23 cellular contexts compared by ENCODE assay signal in genomic region chr6:170158296-170159039, GRCh38.
DNase-seq lines count a peak whose midpoint lies in the region; ATAC-seq and TF ChIP-seq lines count a peak whose summit lies in the region.
"Had no signal": no experiment of that assay in that cellular context is flagged by ENCODE, and none has a peak within 500 bp of the region (broad histone marks: within the 10 kb centered on the region; RNA-seq: fewer than 3 reads in every experiment).

No MANE protein-coding gene starts in this region.

- H2BK5ac ChIP-seq in neuronal stem cell (ENCODE audit: low read length), result no peak overlapping the region

- H3K9me2 ChIP-seq in HCT116 (ENCODE audit: insufficient read depth), result no peaks in the 10 kb centered on the region

- H3K4me1 ChIP-seq in HCT116 (ENCODE audit: control insufficient read depth in 1 of 2, insufficient read depth in 2 of 2, low read length in 2 of 2), result peaks cover 11 to 16% of the 10 kb centered on the region in 2 experiments
- no peaks in the 10 kb centered on the region for H3K4me1 ChIP-seq in endodermal cell (ENCODE audit: control insufficient read depth, insufficient read depth, low read length)
- peaks cover 0 to 9% of the 10 kb centered on the region in 2 donors for H3K4me1 ChIP-seq in neuronal stem cell (ENCODE audit: control insufficient read depth in 2 of 2, insufficient read depth in 1 of 2, low read depth in 1 of 2, low read length in 2 of 2)
- no peaks in the 10 kb centered on the region for H3K4me1 ChIP-seq in aorta (ENCODE audit: control insufficient read depth in 1 of 2, insufficient read depth in 2 of 2, low read length in 2 of 2)
- H3K4me1 ChIP-seq: HAP-1, SJCRH30 had no signal

- no peak overlapping the region for H3K4me3 Mint-ChIP-seq in endodermal cell
- H3K4me3 Mint-ChIP-seq: B cell; CD14-positive monocyte; CD8-positive, alpha-beta memory T cell had no signal

- intact Hi-C loops in HCT116 (cut with micrococcal nuclease) (no loop called here), aorta (cut with DNase I) (no loop called here)

- peak overlapping the region; percentile 94 for H2AK5ac ChIP-seq in neuronal stem cell (ENCODE audit: low read depth, low read length)

- no peaks in the 10 kb centered on the region for H4K20me1 ChIP-seq in HCT116 (ENCODE audit: insufficient read depth)

- H3K27ac ChIP-seq in HCT116 (ENCODE audit: low read depth, low read length) (no peak overlapping the region), endodermal cell (ENCODE audit: low read depth, low read length) (peak overlapping the region; percentile 17), neuronal stem cell (replicated peaks; ENCODE audit: low read length) (no peak overlapping the region), aorta (ENCODE audit: low read depth in 1 of 2, low read length in 2 of 2) (no peak overlapping the region)
- H3K27ac ChIP-seq: SJCRH30 had no signal

- RAD21 ChIA-PET in HCT116 (lab: Charles Lee; ENCODE audit: low non-redundant PET in 1 of 2, low total read pairs in 2 of 2, uncharacterized antibody in 2 of 2, unreplicated experiment in 2 of 2), result no interaction called here

- TF ChIP-seq POLR2A in HCT116 (IDR thresholded peaks at IDR 0.05; ENCODE audit: borderline replicate concordance, extremely low read depth, insufficient read depth, insufficient read length), result no peak

- POLR2A ChIA-PET in HCT116 (lab: Charles Lee), result no interaction called here

- H3K14ac ChIP-seq in neuronal stem cell (ENCODE audit: low read length), result no peak overlapping the region

- H3K36me3 Mint-ChIP-seq in endodermal cell (ENCODE audit: low read depth), result no peaks in the 10 kb centered on the region
- H3K36me3 Mint-ChIP-seq: CD14-positive monocyte; CD8-positive, alpha-beta memory T cell had no signal

- no peaks in the 10 kb centered on the region for H3K27me3 ChIP-seq in HCT116 (ENCODE audit: insufficient read depth, low read length)
- H3K27me3 ChIP-seq in endodermal cell (ENCODE audit: control insufficient read depth, insufficient read depth, low read length, poor library complexity, severe bottlenecking), result no peaks in the 10 kb centered on the region
- H3K27me3 ChIP-seq in neuronal stem cell (ENCODE audit: control insufficient read depth in 3 of 3, insufficient read depth in 3 of 3, low read depth in 1 of 3, low read length in 3 of 3), result no peaks in the 10 kb centered on the region
- H3K27me3 ChIP-seq in aorta (ENCODE audit: control insufficient read depth in 1 of 2, insufficient read depth in 2 of 2, low read length in 1 of 2), result no peaks in the 10 kb centered on the region
- H3K27me3 ChIP-seq: MG63, SJCRH30 had no signal

- 0 out of 2 replicates have a peak overlapping the region, but pooled peaks have one; percentile 70 for H3K9ac ChIP-seq in HCT116 (ENCODE audit: low read length)
- H3K9ac ChIP-seq in endodermal cell (ENCODE audit: extremely low read depth, low read length, poor library complexity, severe bottlenecking), result no peak overlapping the region
- H3K9ac ChIP-seq in neuronal stem cell (ENCODE audit: low read depth, low read length, poor library complexity), result no peak overlapping the region

- no peak for ATAC-seq in HCT116
- no peak for ATAC-seq in aorta (ENCODE audit: low FRiP score)
- ATAC-seq in HG02763 (IDR thresholded peaks at IDR 0.05; ENCODE audit: unreplicated experiment), result no peak

- no peak overlapping the region for H3K4ac ChIP-seq in neuronal stem cell (ENCODE audit: low read length)

- H2BK15ac ChIP-seq in neuronal stem cell (ENCODE audit: low read length), result peak overlapping the region; percentile 67

- H3K4me2 ChIP-seq in HCT116 (ENCODE audit: low read length) (peak overlapping the region; percentile 96; the same call in 1 of the 2 replicates), neuronal stem cell (ENCODE audit: insufficient read depth, low read length, poor library complexity, severe bottlenecking) (no peak overlapping the region)

- H2BK120ac ChIP-seq in neuronal stem cell (ENCODE audit: low read depth, low read length), result no peak overlapping the region

- no peaks in the 10 kb centered on the region for H3K79me2 ChIP-seq in HCT116 (ENCODE audit: insufficient read depth, low read length)

- H3K36me3 ChIP-seq in HCT116 (ENCODE audit: control insufficient read depth in 1 of 2, insufficient read depth in 2 of 2, low read length in 2 of 2), result no peaks in the 10 kb centered on the region
- no peaks in the 10 kb centered on the region for H3K36me3 ChIP-seq in endodermal cell (ENCODE audit: control insufficient read depth, insufficient read depth, low read length)
- H3K36me3 ChIP-seq in neuronal stem cell (replicated peaks in 1 of 2; ENCODE audit: control insufficient read depth in 2 of 2, insufficient read depth in 2 of 2, low read length in 2 of 2), result no peaks in the 10 kb centered on the region
- H3K36me3 ChIP-seq in aorta (ENCODE audit: control insufficient read depth in 1 of 2, insufficient read depth in 2 of 2, low read length in 1 of 2), result no peaks in the 10 kb centered on the region
- H3K36me3 ChIP-seq: HAP-1, MG63, SJCRH30 had no signal

- no TSS peak for BruUV-seq in HCT116 (replicated peaks; lab: Mats Ljungman, UMichigan)

- H4K8ac ChIP-seq in neuronal stem cell (ENCODE audit: low read depth, low read length), result no peak overlapping the region

- H2AFZ ChIP-seq in HCT116 (ENCODE audit: low read depth, low read length, poor library complexity, severe bottlenecking), result no peak overlapping the region
- H2AFZ ChIP-seq in neuronal stem cell (ENCODE audit: low read length), result no peak overlapping the region

- H2BK12ac ChIP-seq in neuronal stem cell (ENCODE audit: low read length), result peak overlapping the region; percentile 90

- no peaks in the 10 kb centered on the region for H3K9me3 Mint-ChIP-seq in endodermal cell
- H3K9me3 Mint-ChIP-seq: CD8-positive, alpha-beta memory T cell had no signal

- H3K4me3 ChIP-seq in HCT116 (replicated peaks in 1 of 2; ENCODE audit: low read depth in 1 of 2, low read length in 2 of 2) (no peak overlapping the region), endodermal cell (ENCODE audit: low read length) (no peak overlapping the region), neuronal stem cell (ENCODE audit: low read length in 2 of 2) (no peak overlapping the region), aorta (ENCODE audit: low read length in 2 of 2) (no peak overlapping the region)
- H3K4me3 ChIP-seq: HAP-1, MG63, SJCRH30 had no signal

- TF ChIP-seq CTCF in HCT116 (IDR thresholded peaks at IDR 0.05 in 2 of 3, conservative IDR thresholded peaks at IDR 0.05 in 1 of 3; ENCODE audit: borderline replicate concordance in 1 of 3, insufficient read depth in 1 of 3, low read depth in 2 of 3, low read length in 2 of 3) (no peak), endodermal cell (conservative IDR thresholded peaks at IDR 0.05) (no peak)

- no peaks in the 10 kb centered on the region for H3K27me3 Mint-ChIP-seq in endodermal cell (ENCODE audit: insufficient read depth)
- H3K27me3 Mint-ChIP-seq: CD8-positive, alpha-beta memory T cell had no signal

- H3K23ac ChIP-seq in neuronal stem cell (ENCODE audit: low read depth, low read length, poor library complexity), result no peak overlapping the region

- H3K79me1 ChIP-seq in neuronal stem cell (ENCODE audit: low read depth, low read length), result peaks cover 2% of the 10 kb centered on the region

- peak overlapping the region; percentile 72 for H3K18ac ChIP-seq in neuronal stem cell (ENCODE audit: low read length)

- H3K9me3 ChIP-seq in HCT116 (ENCODE audit: control insufficient read depth in 1 of 2, insufficient read depth in 1 of 2, low read depth in 1 of 2, low read length in 2 of 2), result no peaks in the 10 kb centered on the region
- no peaks in the 10 kb centered on the region for H3K9me3 ChIP-seq in endodermal cell (ENCODE audit: control insufficient read depth, low read length)
- no peaks in the 10 kb centered on the region for H3K9me3 ChIP-seq in neuronal stem cell (replicated peaks in 1 of 2; ENCODE audit: control insufficient read depth in 2 of 2, insufficient read depth in 1 of 2, low read depth in 1 of 2, low read length in 2 of 2)
- H3K9me3 ChIP-seq in aorta (ENCODE audit: control insufficient read depth, low read length), result no peaks in the 10 kb centered on the region
- H3K9me3 ChIP-seq: HAP-1, MG63, SJCRH30 had no signal

- no peaks in the 10 kb centered on the region for H3K4me1 Mint-ChIP-seq in endodermal cell

- CTCF ChIA-PET in HCT116 (lab: Charles Lee), result no interaction called here

- no peak overlapping the region for H3K27ac Mint-ChIP-seq in endodermal cell
- H3K27ac Mint-ChIP-seq: B cell had no signal

- no peak for TF ChIP-seq RAD21 in HCT116 (IDR thresholded peaks at IDR 0.05; ENCODE audit: low read depth)

- DNase-seq in HCT116 (ENCODE audit: low read depth, low spot score) (no peak), endodermal cell (no peak), neuronal stem cell (ENCODE audit: low spot score) (no peak), aorta (peak; percentile 26 to 66), UCSD-AML1 (lab: John Stamatoyannopoulos, UW; ENCODE audit: unreplicated experiment) (no peak), SW480 (ENCODE audit: low spot score) (no peak)
- DNase-seq: CD8-positive, alpha-beta memory T cell; DMS79 treated with DMSO at 0.1 percent for 48 hours; GF-D8; GOT3; KBM-7; MG63; NCI-H1105 treated with DMSO at 0.1 percent for 48 hours; NCI-H146; NCI-H1930; NCI-H446; NCI-H524 treated with DMSO at 0.1 percent for 48 hours; NCI-H774; SJCRH30 had no signal

- WGBS in endodermal cell (ENCODE audit: insufficient coverage in 1 of 2, insufficient read length in 1 of 2), 2 experiments, result 93% methylated on average over 8 to 29 of the region's 29 CpGs
- no CpG with 5 or more reads among the region's 29 CpGs for WGBS in neuronal stem cell (ENCODE audit: extremely low coverage in 2 of 2, insufficient read length in 2 of 2, insufficient replicate concordance in 1 of 2), 2 donors
- WGBS in aorta, 2 donors, result 91 to 92% methylated on average over 29 of the region's 29 CpGs

- no peak overlapping the region for H4K91ac ChIP-seq in neuronal stem cell (ENCODE audit: low read depth, low read length, poor library complexity)

TF ChIP-seq in HCT116, 20 proteins besides CTCF, POLR2A, EP300 and RAD21 (continues in another document):
- TF ChIP-seq EGR1 (IDR thresholded peaks at IDR 0.05; ENCODE audit: low read depth), result no peak
- no peak for TF ChIP-seq CBX3 (IDR thresholded peaks at IDR 0.05; ENCODE audit: low read depth)
- TF ChIP-seq JUND (IDR thresholded peaks at IDR 0.05), result no peak
- TF ChIP-seq SRF (IDR thresholded peaks at IDR 0.05; ENCODE audit: low read depth), result no peak
- no peak for TF ChIP-seq ATF3 (IDR thresholded peaks at IDR 0.05)
- TF ChIP-seq FOSL1 (IDR thresholded peaks at IDR 0.05; ENCODE audit: low read depth), result no peak
- no peak for TF ChIP-seq EZH2 (IDR thresholded peaks at IDR 0.05)

Comparison
In these comparisons a context has a peak if more than half of its experiments do, and no peak if none do; other contexts are left out.
1. DNase-seq: peak in aorta (2 of 2); none in HCT116 (single experiment), endodermal cell (single experiment), neuronal stem cell (single experiment), UCSD-AML1 (single experiment) and SW480 (single experiment).